In genomic region chr2:29113891-29114321, GRCh38 we compare ENCODE assay signal across 9 cellular contexts. TPM values are rescaled to one million over a fixed set of nuclear protein-coding genes. Genes with fewer than 3 reads are reported as not detected.
DNase-seq lines count a peak whose midpoint lies in the region; ATAC-seq and TF ChIP-seq lines count a peak whose summit lies in the region.
"Had no signal": no experiment of that assay in that cellular context is flagged by ENCODE, and none has a peak within 500 bp of the region (broad histone marks: within the 10 kb centered on the region; RNA-seq: fewer than 3 reads in every experiment).

No MANE protein-coding gene starts in this region.

- TF ChIP-seq CTCF in fibroblast of mammary gland (conservative IDR thresholded peaks at IDR 0.05; ENCODE audit: control insufficient read depth, insufficient read depth, low read depth, low read length) (no peak), gastrocnemius medialis (IDR thresholded peaks at IDR 0.05 in 4 of 5, conservative IDR thresholded peaks at IDR 0.05 in 1 of 5) (no peak)

- no peaks in the 10 kb centered on the region for H3K27me3 ChIP-seq in gastrocnemius medialis

- H3K36me3 ChIP-seq in gastrocnemius medialis, result no peaks in the 10 kb centered on the region

- intact Hi-C loops in gastrocnemius medialis (cut with DNase I; ENCODE audit: low total_unique reads), result loop anchor here (2.0 to 10.0 kb wide), 6 partner anchors 51 to 719 kb away; partner anchors contain the start of gene FOSL2

- H3K27ac ChIP-seq in gastrocnemius medialis, result peak overlapping the region; percentile 85 to 94 (median 93)

- ATAC-seq in HG03066 (IDR thresholded peaks at IDR 0.05; ENCODE audit: low read depth, unreplicated experiment) (peak; percentile 28), SK-N-SH treated with all-trans-retinoic acid at 6 μM for 48 hours (no peak), gastrocnemius medialis (peak in 1 of 2 donors; percentile 9), HG02981 (IDR thresholded peaks at IDR 0.05; ENCODE audit: unreplicated experiment) (no peak)

- TF ChIP-seq POLR2A in gastrocnemius medialis (IDR thresholded peaks at IDR 0.05), result peak; percentile 37 to 55

- H3K4me1 ChIP-seq in gastrocnemius medialis, result peaks cover 23 to 40% of the 10 kb centered on the region in 2 donors

- in situ Hi-C loops in gastrocnemius medialis (cut with MboI; ENCODE audit: low sequenced_read_pairs in 4 of 4), result loop anchor here in 1 of 4 donors (10.0 kb wide), 1 partner anchor 99 kb away; no protein-coding TSS in a partner anchor

- no peak overlapping the region for H3K4me3 ChIP-seq in fibroblast of mammary gland (ENCODE audit: control insufficient read depth, low read depth, low read length)
- peak overlapping the region in 2 of 4 donors; percentile 70 to 75 for H3K4me3 ChIP-seq in gastrocnemius medialis

- no peaks in the 10 kb centered on the region for H3K9me3 ChIP-seq in gastrocnemius medialis

- DNase-seq in COR-L47 (lab: John Stamatoyannopoulos, UW), result peak; percentile 30
- peak; percentile 70 for DNase-seq in fibroblast of mammary gland (ENCODE audit: low read depth)
- DNase-seq in gastrocnemius medialis, result peak; percentile 41 to 62
- no peak for DNase-seq in inferior parietal cortex (ENCODE audit: extremely low spot score)
- DNase-seq in stimulated activated CD8-positive, alpha-beta memory T cell treated with anti-CD3 and anti-CD28 coated beads, Interleukin-4, amount 100 ng/mL, for 48 hours, result no peak

TF ChIP-seq in SK-N-SH treated with all-trans-retinoic acid at 6 μM for 48 hours, 23 proteins besides CTCF, POLR2A, EP300 and RAD21:
- TF ChIP-seq TCF4 (CRISPR knock-in tag; IDR thresholded peaks at IDR 0.05; ENCODE audit: borderline replicate concordance) (peak; percentile 76; the same call in 1 of the 2 replicates), PPARA (CRISPR knock-in tag; IDR thresholded peaks at IDR 0.05; ENCODE audit: borderline replicate concordance) (no peak), TSHZ2 (CRISPR knock-in tag; IDR thresholded peaks at IDR 0.05) (peak; percentile 78), ZNF70 (CRISPR knock-in tag; IDR thresholded peaks at IDR 0.05) (peak; percentile 75), CSDC2 (CRISPR knock-in tag; IDR thresholded peaks at IDR 0.05) (no peak), ZFP3 (CRISPR knock-in tag; IDR thresholded peaks at IDR 0.05) (peak; percentile 54; the same call in 1 of the 2 replicates), SNAI2 (CRISPR knock-in tag; IDR thresholded peaks at IDR 0.05) (0 out of 2 replicates have a peak, but pooled peaks have one; percentile 5), BACH2 (CRISPR knock-in tag; IDR thresholded peaks at IDR 0.05; ENCODE audit: borderline replicate concordance) (no peak)

RNA-seq across cellular contexts. Expression of gene CLIP4, which starts 1.3 kb away (rescaled TPM):
- 100 to 1,000 TPM; 200 to 422 (median 265) TPM for total RNA-seq in gastrocnemius medialis

RNA-seq across cellular contexts. Expression of gene PCARE, which starts 39.6 kb away (rescaled TPM):
- 1 to 10 TPM in 1 of 4 donors, under 1 TPM in 2, not detected in 1; 0.03 to 1.3 (median 0.36) TPM for total RNA-seq in gastrocnemius medialis
- total RNA-seq: endothelial cell of umbilical vein had no signal

Comparison
In these comparisons a context has a peak if more than half of its experiments do, and no peak if none do; other contexts are left out.
1. DNase-seq: peak in COR-L47 (single experiment), fibroblast of mammary gland (single experiment) and gastrocnemius medialis (2 of 2); none in inferior parietal cortex (single experiment) and stimulated activated CD8-positive, alpha-beta memory T cell treated with anti-CD3 and anti-CD28 coated beads, Interleukin-4, amount 100 ng/mL, for 48 hours (single experiment).